ENCODE assay signal across 8 cellular contexts in genomic region chr10:124802313-124802675, GRCh38. TPM values are rescaled to one million over a fixed set of nuclear protein-coding genes. Genes with fewer than 3 reads are reported as not detected.
A peak's percentile ranks its signal among the peaks of the same experiment; 100 is the strongest.
DNase-seq lines count a peak whose midpoint lies in the region; ATAC-seq and TF ChIP-seq lines count a peak whose summit lies in the region.

No MANE protein-coding gene starts in this region.

- H3K27ac ChIP-seq in adrenal gland (peak overlapping the region; percentile 30 to 89 (median 78)), left lung (peak overlapping the region; percentile 64 to 88), tibial artery (peak overlapping the region; percentile 74 to 86)

- 0 to 1% (median 1%) methylated on average over 13 of the region's 13 CpGs for WGBS in adrenal gland, 4 donors

- H3K36me3 ChIP-seq in adrenal gland (replicated peaks in 1 of 2) (no peaks in the 10 kb centered on the region), left lung (peaks cover 0 to 6% of the 10 kb centered on the region in 2 donors), tibial artery (peaks cover 0 to 1% (median 0%) of the 10 kb centered on the region in 3 donors)

- H3K4me1 ChIP-seq in adrenal gland (replicated peaks in 1 of 2) (peaks cover 0 to 16% of the 10 kb centered on the region in 2 donors), left lung (peaks cover 4 to 16% of the 10 kb centered on the region in 2 donors), tibial artery (peaks cover 0 to 17% (median 12%) of the 10 kb centered on the region in 4 donors)

- DNase-seq in Kasumi-1 (lab: John Stamatoyannopoulos, UW) (peak; percentile 56 to 85), adrenal gland (no peak), left lung (no peak), tibial artery (no peak), DMS 273 treated with DMSO at 0.1 percent for 48 hours (lab: John Stamatoyannopoulos, UW) (no peak)

- no peaks in the 10 kb centered on the region for H3K9me3 ChIP-seq in adrenal gland (replicated peaks in 1 of 3)
- no peaks in the 10 kb centered on the region for H3K9me3 ChIP-seq in left lung
- no peaks in the 10 kb centered on the region for H3K9me3 ChIP-seq in tibial artery

- ATAC-seq in GM21786 (IDR thresholded peaks at IDR 0.05; ENCODE audit: unreplicated experiment): peak; percentile 38
- ATAC-seq in left lung: peak; percentile 32
- ATAC-seq in HG03469 (IDR thresholded peaks at IDR 0.05; ENCODE audit: unreplicated experiment): no peak

- TF ChIP-seq CTCF in GM12875 (IDR thresholded peaks at IDR 0.05; ENCODE audit: borderline replicate concordance, insufficient read depth, low read depth, low read length): no peak
- no peak for TF ChIP-seq CTCF in adrenal gland (IDR thresholded peaks at IDR 0.05)
- no peak for TF ChIP-seq CTCF in left lung (IDR thresholded peaks at IDR 0.05)
- no peak for TF ChIP-seq CTCF in tibial artery (IDR thresholded peaks at IDR 0.05)

- peak overlapping the region; percentile 97 for H3K4me3 ChIP-seq in GM12875 (ENCODE audit: low read depth, low read length)
- peak overlapping the region in 3 of 4 donors; percentile 70 to 94 (median 72) for H3K4me3 ChIP-seq in adrenal gland
- peak overlapping the region; percentile 95 to 98 for H3K4me3 ChIP-seq in left lung
- H3K4me3 ChIP-seq in tibial artery: peak overlapping the region; percentile 74 to 96

- TF ChIP-seq POLR2A in adrenal gland (IDR thresholded peaks at IDR 0.05): no peak

- intact Hi-C loops in adrenal gland (cut with DNase I): no loop called here
- intact Hi-C loops in left lung (cut with DNase I): no loop called here
- intact Hi-C loops in tibial artery (cut with DNase I; ENCODE audit: low total_unique reads): no loop called here

- H3K27me3 ChIP-seq in adrenal gland: no peaks in the 10 kb centered on the region
- H3K27me3 ChIP-seq in left lung: no peaks in the 10 kb centered on the region
- H3K27me3 ChIP-seq in tibial artery: no peaks in the 10 kb centered on the region

RNA-seq across cellular contexts. Expression of gene ABRAXAS2, which starts 0.7 kb away (rescaled TPM):
- total RNA-seq in adrenal gland (10 to 100 TPM; 12.4 to 20.6 (median 16.6) TPM), left lung (10 to 100 TPM; 12.8 to 13.8 TPM)
- polyA plus RNA-seq in adrenal gland: 10 to 100 TPM in 1 of 3 donors, 1 to 10 TPM in 2; 6.5 to 23.2 (median 7.0) TPM

RNA-seq across cellular contexts. Expression of gene EEF1AKMT2, which starts 10.6 kb away (rescaled TPM):
- total RNA-seq in adrenal gland (10 to 100 TPM in 7 of 8 donors, 1 to 10 TPM in 1; 2.7 to 20.1 (median 15.6) TPM), left lung (10 to 100 TPM; 14.9 to 15.5 TPM)
- polyA plus RNA-seq in adrenal gland: 10 to 100 TPM; 16.5 to 24.5 (median 17.8) TPM

RNA-seq across cellular contexts. Expression of gene FAM53B, which starts 58.1 kb away (rescaled TPM):
- 10 to 100 TPM; 37.7 to 90.9 (median 82.3) TPM for total RNA-seq in adrenal gland
- 10 to 100 TPM; 15.1 to 56.7 (median 17.8) TPM for polyA plus RNA-seq in adrenal gland
- 10 to 100 TPM; 26.6 to 34.6 TPM for total RNA-seq in left lung

Comparison
In these comparisons a context has a peak if more than half of its experiments do, and no peak if none do; other contexts are left out.
1. DNase-seq: peak in Kasumi-1 (2 of 2); none in adrenal gland (0 of 7), left lung (0 of 2), tibial artery (0 of 2) and DMS 273 treated with DMSO at 0.1 percent for 48 hours (single experiment).
2. Peak in every context shown above with its lines, with median percentiles within 50 percentile points of each other: H3K4me3 ChIP-seq and H3K27ac ChIP-seq.